In the genomic region with DNA sequence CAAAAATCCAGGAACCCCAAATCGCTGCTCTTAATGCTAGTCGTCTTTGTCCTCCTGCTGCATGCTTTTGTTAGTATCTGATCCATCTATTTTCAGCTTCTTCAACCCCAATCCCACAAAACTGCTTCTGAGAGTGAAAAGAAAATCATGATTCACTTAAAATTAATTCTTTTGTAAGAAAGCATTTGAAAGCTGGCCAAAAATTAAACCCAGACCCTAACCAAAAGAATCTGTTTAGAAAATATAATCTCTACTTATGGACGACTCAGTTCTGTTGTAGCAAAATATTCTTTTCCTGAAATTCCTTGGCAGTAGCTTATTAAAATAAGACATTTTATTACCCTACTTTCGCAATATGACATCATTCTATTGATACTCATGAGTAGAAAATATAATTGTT, we compare ENCODE assay signal across 15 cellular contexts.
DNase-seq lines count a peak whose midpoint lies in the region; ATAC-seq, FAIRE-seq and TF ChIP-seq lines count a peak whose summit lies in the region.
"Had no signal": no experiment of that assay in that cellular context is flagged by ENCODE, and none has a peak within 500 bp of the region (broad histone marks: within the 10 kb centered on the region; RNA-seq: fewer than 3 reads in every experiment).

No MANE protein-coding gene starts in this region.

- H3K9me3 Mint-ChIP-seq in GM23338 (no peaks in the 10 kb centered on the region), astrocyte (ENCODE audit: unreplicated experiment) (no peaks in the 10 kb centered on the region)

- H4K20me1 ChIP-seq in GM23338 (replicated peaks; ENCODE audit: insufficient read depth) (no peaks in the 10 kb centered on the region), astrocyte (ENCODE audit: insufficient read depth, low read length) (no peaks in the 10 kb centered on the region)

- 70% methylated on average over 4 of the region's 4 CpGs for WGBS in right cardiac atrium

- H2AFZ ChIP-seq in GM23338 (peak overlapping the region; percentile 66; the same call in 1 of the 2 replicates), astrocyte (ENCODE audit: low read depth, low read length) (no peak overlapping the region)

- no peak overlapping the region for H3K9ac ChIP-seq in astrocyte (ENCODE audit: low read length)

- no peak overlapping the region for H3K4me2 ChIP-seq in GM23338
- no peak overlapping the region for H3K4me2 ChIP-seq in astrocyte (ENCODE audit: low read length)

- FAIRE-seq in astrocyte (lab: Jason Lieb, UNC), result no peak

- H3K4me1 Mint-ChIP-seq in GM23338 (peaks cover 13% of the 10 kb centered on the region; the same call in 2 of the 3 replicates), astrocyte (ENCODE audit: low read depth, unreplicated experiment) (no peaks in the 10 kb centered on the region)

- H3K4me3 ChIP-seq in AG09309 (ENCODE audit: control insufficient read depth, low read depth, low read length) (no peak overlapping the region), GM23338 (no peak overlapping the region), astrocyte (ENCODE audit: insufficient read depth, low read depth, low read length) (no peak overlapping the region), fibroblast of the aortic adventitia (ENCODE audit: low read depth, low read length) (no peak overlapping the region), right cardiac atrium (ENCODE audit: low read length) (no peak overlapping the region)

- H3K27ac ChIP-seq in GM23338 (ENCODE audit: low read depth) (no peak overlapping the region), astrocyte (ENCODE audit: low read depth, low read length) (no peak overlapping the region), right cardiac atrium (ENCODE audit: low read length) (no peak overlapping the region)

- H3K9me2 ChIP-seq in GM23338 (ENCODE audit: insufficient read depth), result no peaks in the 10 kb centered on the region

- H3K36me3 ChIP-seq in GM23338 (ENCODE audit: insufficient read depth), result no peaks in the 10 kb centered on the region
- no peaks in the 10 kb centered on the region for H3K36me3 ChIP-seq in astrocyte (ENCODE audit: insufficient read depth, low read length)

- H3K9me3 ChIP-seq in astrocyte (ENCODE audit: insufficient read depth, low read depth, low read length), result no peaks in the 10 kb centered on the region
- no peaks in the 10 kb centered on the region for H3K9me3 ChIP-seq in right cardiac atrium (ENCODE audit: control insufficient read depth, low read length)

- TF ChIP-seq CTCF in AG09309 (IDR thresholded peaks at IDR 0.05; ENCODE audit: control insufficient read depth, insufficient read depth, low read depth, low read length, missing control alignments), result no peak
- TF ChIP-seq CTCF in GM23338 (conservative IDR thresholded peaks at IDR 0.05; ENCODE audit: low read depth in 2 of 2), result no peak
- no peak for TF ChIP-seq CTCF in astrocyte (IDR thresholded peaks at IDR 0.05; ENCODE audit: insufficient read depth, low read depth, low read length)
- no peak for TF ChIP-seq CTCF in fibroblast of the aortic adventitia (IDR thresholded peaks at IDR 0.05; ENCODE audit: insufficient read depth, low read length)

- intact Hi-C loops in right cardiac atrium (cut with DNase I), result no loop called here

- no peaks in the 10 kb centered on the region for H3K27me3 Mint-ChIP-seq in GM23338 (ENCODE audit: insufficient read depth, low read depth, poor library complexity)
- H3K27me3 Mint-ChIP-seq in astrocyte (ENCODE audit: low read depth, unreplicated experiment), result no peaks in the 10 kb centered on the region

- peaks cover 5% of the 10 kb centered on the region; the same call in 1 of the 2 replicates for H3K4me1 ChIP-seq in GM23338 (ENCODE audit: insufficient read depth)
- H3K4me1 ChIP-seq in astrocyte (ENCODE audit: insufficient read depth, low read length), result no peaks in the 10 kb centered on the region
- no peaks in the 10 kb centered on the region for H3K4me1 ChIP-seq in right cardiac atrium (ENCODE audit: control insufficient read depth, insufficient read depth, low read length)

- H3K4me3 Mint-ChIP-seq in GM23338, result no peak overlapping the region
- H3K4me3 Mint-ChIP-seq in astrocyte (ENCODE audit: unreplicated experiment), result no peak overlapping the region
- H3K4me3 Mint-ChIP-seq: CD14-positive monocyte had no signal

- no peaks in the 10 kb centered on the region for H3K36me3 Mint-ChIP-seq in GM23338 (ENCODE audit: low read depth)
- no peaks in the 10 kb centered on the region for H3K36me3 Mint-ChIP-seq in astrocyte (ENCODE audit: low read depth, unreplicated experiment)
- H3K36me3 Mint-ChIP-seq: CD14-positive monocyte had no signal

- ATAC-seq in GM23338, result no peak
- ATAC-seq in HG03135 (IDR thresholded peaks at IDR 0.05; ENCODE audit: unreplicated experiment), result no peak
- ATAC-seq in right cardiac atrium, result no peak
- ATAC-seq in GM18907 (IDR thresholded peaks at IDR 0.05; ENCODE audit: unreplicated experiment), result no peak

- peak; percentile 18 for DNase-seq in AG09309 (ENCODE audit: low read depth)
- DNase-seq in GM23338 (ENCODE audit: low spot score), result no peak
- DNase-seq in astrocyte (ENCODE audit: low read depth), result peak; percentile 69
- peak; percentile 18 for DNase-seq in fibroblast of the aortic adventitia (ENCODE audit: low read depth)
- no peak for DNase-seq in cortex of kidney (lab: John Stamatoyannopoulos, UW)
- DNase-seq in right cardiac atrium, result no peak
- DNase-seq: DMS153, H7, NCI-H2029 treated with DMSO at 0.1 percent for 48 hours, NCI-H748 treated with DMSO at 0.1 percent for 48 hours, RPMI8226, SIG-M5 had no signal

- H3K79me2 ChIP-seq in GM23338 (replicated peaks; ENCODE audit: insufficient read depth) (no peaks in the 10 kb centered on the region), astrocyte (ENCODE audit: insufficient read depth, low read length) (no peaks in the 10 kb centered on the region)

- no peaks in the 10 kb centered on the region for H3F3A ChIP-seq in GM23338 (replicated peaks; ENCODE audit: low read depth)

- H3K27ac Mint-ChIP-seq in GM23338, result no peak overlapping the region
- H3K27ac Mint-ChIP-seq in astrocyte (ENCODE audit: unreplicated experiment), result no peak overlapping the region
- H3K27ac Mint-ChIP-seq: CD14-positive monocyte had no signal

- H3K27me3 ChIP-seq in GM23338 (ENCODE audit: insufficient read depth), result no peaks in the 10 kb centered on the region
- no peaks in the 10 kb centered on the region for H3K27me3 ChIP-seq in astrocyte (ENCODE audit: insufficient read depth, low read length)
- no peaks in the 10 kb centered on the region for H3K27me3 ChIP-seq in right cardiac atrium (ENCODE audit: control insufficient read depth, insufficient read depth)

TF ChIP-seq in GM23338, 12 proteins besides CTCF, POLR2A, EP300 and RAD21 (continues in another document):
- no peak for TF ChIP-seq STAT1 (IDR thresholded peaks at IDR 0.05; ENCODE audit: unreplicated experiment)
- TF ChIP-seq, protein P1, sequence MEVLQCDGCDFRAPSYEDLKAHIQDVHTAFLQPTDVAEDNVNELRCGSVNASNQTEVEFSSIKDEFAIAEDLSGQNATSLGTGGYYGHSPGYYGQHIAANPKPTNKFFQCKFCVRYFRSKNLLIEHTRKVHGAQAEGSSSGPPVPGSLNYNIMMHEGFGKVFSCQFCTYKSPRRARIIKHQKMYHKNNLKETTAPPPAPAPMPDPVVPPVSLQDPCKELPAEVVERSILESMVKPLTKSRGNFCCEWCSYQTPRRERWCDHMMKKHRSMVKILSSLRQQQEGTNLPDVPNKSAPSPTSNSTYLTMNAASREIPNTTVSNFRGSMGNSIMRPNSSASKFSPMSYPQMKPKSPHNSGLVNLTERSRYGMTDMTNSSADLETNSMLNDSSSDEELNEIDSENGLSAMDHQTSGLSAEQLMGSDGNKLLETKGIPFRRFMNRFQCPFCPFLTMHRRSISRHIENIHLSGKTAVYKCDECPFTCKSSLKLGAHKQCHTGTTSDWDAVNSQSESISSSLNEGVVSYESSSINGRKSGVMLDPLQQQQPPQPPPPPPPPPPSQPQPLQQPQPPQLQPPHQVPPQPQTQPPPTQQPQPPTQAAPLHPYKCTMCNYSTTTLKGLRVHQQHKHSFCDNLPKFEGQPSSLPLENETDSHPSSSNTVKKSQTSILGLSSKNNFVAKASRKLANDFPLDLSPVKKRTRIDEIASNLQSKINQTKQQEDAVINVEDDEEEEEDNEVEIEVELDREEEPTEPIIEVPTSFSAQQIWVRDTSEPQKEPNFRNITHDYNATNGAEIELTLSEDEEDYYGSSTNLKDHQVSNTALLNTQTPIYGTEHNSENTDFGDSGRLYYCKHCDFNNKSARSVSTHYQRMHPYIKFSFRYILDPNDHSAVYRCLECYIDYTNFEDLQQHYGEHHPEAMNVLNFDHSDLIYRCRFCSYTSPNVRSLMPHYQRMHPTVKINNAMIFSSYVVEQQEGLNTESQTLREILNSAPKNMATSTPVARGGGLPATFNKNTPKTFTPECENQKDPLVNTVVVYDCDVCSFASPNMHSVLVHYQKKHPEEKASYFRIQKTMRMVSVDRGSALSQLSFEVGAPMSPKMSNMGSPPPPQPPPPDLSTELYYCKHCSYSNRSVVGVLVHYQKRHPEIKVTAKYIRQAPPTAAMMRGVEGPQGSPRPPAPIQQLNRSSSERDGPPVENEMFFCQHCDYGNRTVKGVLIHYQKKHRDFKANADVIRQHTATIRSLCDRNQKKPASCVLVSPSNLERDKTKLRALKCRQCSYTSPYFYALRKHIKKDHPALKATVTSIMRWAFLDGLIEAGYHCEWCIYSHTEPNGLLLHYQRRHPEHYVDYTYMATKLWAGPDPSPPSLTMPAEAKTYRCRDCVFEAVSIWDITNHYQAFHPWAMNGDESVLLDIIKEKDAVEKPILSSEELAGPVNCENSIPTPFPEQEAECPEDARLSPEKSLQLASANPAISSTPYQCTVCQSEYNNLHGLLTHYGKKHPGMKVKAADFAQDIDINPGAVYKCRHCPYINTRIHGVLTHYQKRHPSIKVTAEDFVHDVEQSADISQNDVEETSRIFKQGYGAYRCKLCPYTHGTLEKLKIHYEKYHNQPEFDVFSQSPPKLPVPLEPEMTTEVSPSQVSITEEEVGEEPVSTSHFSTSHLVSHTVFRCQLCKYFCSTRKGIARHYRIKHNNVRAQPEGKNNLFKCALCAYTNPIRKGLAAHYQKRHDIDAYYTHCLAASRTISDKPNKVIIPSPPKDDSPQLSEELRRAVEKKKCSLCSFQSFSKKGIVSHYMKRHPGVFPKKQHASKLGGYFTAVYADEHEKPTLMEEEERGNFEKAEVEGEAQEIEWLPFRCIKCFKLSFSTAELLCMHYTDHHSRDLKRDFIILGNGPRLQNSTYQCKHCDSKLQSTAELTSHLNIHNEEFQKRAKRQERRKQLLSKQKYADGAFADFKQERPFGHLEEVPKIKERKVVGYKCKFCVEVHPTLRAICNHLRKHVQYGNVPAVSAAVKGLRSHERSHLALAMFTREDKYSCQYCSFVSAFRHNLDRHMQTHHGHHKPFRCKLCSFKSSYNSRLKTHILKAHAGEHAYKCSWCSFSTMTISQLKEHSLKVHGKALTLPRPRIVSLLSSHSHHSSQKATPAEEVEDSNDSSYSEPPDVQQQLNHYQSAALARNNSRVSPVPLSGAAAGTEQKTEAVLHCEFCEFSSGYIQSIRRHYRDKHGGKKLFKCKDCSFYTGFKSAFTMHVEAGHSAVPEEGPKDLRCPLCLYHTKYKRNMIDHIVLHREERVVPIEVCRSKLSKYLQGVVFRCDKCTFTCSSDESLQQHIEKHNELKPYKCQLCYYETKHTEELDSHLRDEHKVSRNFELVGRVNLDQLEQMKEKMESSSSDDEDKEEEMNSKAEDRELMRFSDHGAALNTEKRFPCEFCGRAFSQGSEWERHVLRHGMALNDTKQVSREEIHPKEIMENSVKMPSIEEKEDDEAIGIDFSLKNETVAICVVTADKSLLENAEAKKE (CRISPR knock-in tag; IDR thresholded peaks at IDR 0.05), result no peak

Comparison
In these comparisons a context has a peak if more than half of its experiments do, and no peak if none do; other contexts are left out.
1. DNase-seq: peak in AG09309 (single experiment), astrocyte (single experiment) and fibroblast of the aortic adventitia (single experiment); none in GM23338 (single experiment), cortex of kidney (single experiment) and right cardiac atrium (0 of 3).